17 cellular contexts compared by ENCODE assay signal in genomic region chr21:28436286-28436932, GRCh38.
DNase-seq lines count a peak whose midpoint lies in the region; TF ChIP-seq lines count a peak whose summit lies in the region.
"Had no signal": no experiment of that assay in that cellular context is flagged by ENCODE, and none has a peak within 500 bp of the region (broad histone marks: within the 10 kb centered on the region; RNA-seq: fewer than 3 reads in every experiment).

No MANE protein-coding gene starts in this region.

- no peak overlapping the region for H3K9ac ChIP-seq in NT2/D1 (ENCODE audit: insufficient read length, low read depth)

- no peaks in the 10 kb centered on the region for H3K27me3 ChIP-seq in NT2/D1 (ENCODE audit: insufficient read depth, insufficient read length)

- no peak overlapping the region for H3K4me3 Mint-ChIP-seq in mesothelial cell of epicardium
- H3K4me3 Mint-ChIP-seq: memory B cell had no signal

- H3K27me3 Mint-ChIP-seq in mesothelial cell of epicardium (ENCODE audit: low read depth), result no peaks in the 10 kb centered on the region

- H3K4me1 Mint-ChIP-seq in mesothelial cell of epicardium, result peaks cover 39% of the 10 kb centered on the region
- H3K4me1 Mint-ChIP-seq: memory B cell had no signal

- H3K36me3 Mint-ChIP-seq in mesothelial cell of epicardium, result no peaks in the 10 kb centered on the region
- H3K36me3 Mint-ChIP-seq: memory B cell had no signal

- no peaks in the 10 kb centered on the region for H3K9me3 ChIP-seq in NT2/D1 (ENCODE audit: insufficient read depth, low read length)

- no peaks in the 10 kb centered on the region for H3K4me1 ChIP-seq in NT2/D1 (ENCODE audit: insufficient read depth, insufficient read length)

- peak overlapping the region; percentile 80 for H3K27ac Mint-ChIP-seq in mesothelial cell of epicardium
- H3K27ac Mint-ChIP-seq: memory B cell had no signal

- H3K9me3 Mint-ChIP-seq in mesothelial cell of epicardium, result no peaks in the 10 kb centered on the region
- H3K9me3 Mint-ChIP-seq: memory B cell had no signal

- TF ChIP-seq CTCF in epithelial cell of esophagus (IDR thresholded peaks at IDR 0.05; ENCODE audit: insufficient read depth, low read depth, low read length, missing control alignments) (no peak), mesothelial cell of epicardium (IDR thresholded peaks at IDR 0.05; ENCODE audit: unreplicated experiment) (no peak)

- H3K36me3 ChIP-seq in NT2/D1 (ENCODE audit: insufficient read depth, insufficient read length, low read length), result no peaks in the 10 kb centered on the region

- H3K4me3 ChIP-seq in NT2/D1 (ENCODE audit: insufficient read length, low read depth), result no peak overlapping the region
- no peak overlapping the region for H3K4me3 ChIP-seq in epithelial cell of esophagus (ENCODE audit: low read length)
- H3K4me3 ChIP-seq: SK-N-MC had no signal

- peak; percentile 68 for DNase-seq in DMS53 (lab: John Stamatoyannopoulos, UW)
- peak; percentile 15 for DNase-seq in NT2/D1 (ENCODE audit: low read depth, low spot score)
- DNase-seq in epithelial cell of esophagus (ENCODE audit: low read depth), result peak; percentile 84
- no peak for DNase-seq in mesothelial cell of epicardium (ENCODE audit: low spot score in 2 of 2, unreplicated experiment in 2 of 2)
- no peak for DNase-seq in NOMO-1 treated with DMSO at 0.1 percent for 48 hours (lab: John Stamatoyannopoulos, UW; ENCODE audit: unreplicated experiment)
- no peak for DNase-seq in T-helper 2 cell
- DNase-seq in middle frontal gyrus (ENCODE audit: extremely low spot score, low spot score), result no peak
- no peak for DNase-seq in UCSD-AML1 (lab: John Stamatoyannopoulos, UW; ENCODE audit: unreplicated experiment)
- DNase-seq: activated CD4-positive, CD25-positive, alpha-beta regulatory T cell treated with anti-CD3 and anti-CD28 coated beads, Interleukin-2, amount 50 U/mL, for 72 hours; activated T-cell treated with anti-CD3 and anti-CD28 coated beads for 4 hours; hippocampal formation; KG1; NCI-H2029; occipital lobe; stimulated activated CD4-positive, alpha-beta T cell treated with anti-CD3 and anti-CD28 coated beads, Interleukin-15, amount 100 ng/mL, for 24 hours had no signal

Comparison
In these comparisons a context has a peak if more than half of its experiments do, and no peak if none do; other contexts are left out.
1. DNase-seq: peak in DMS53 (single experiment), NT2/D1 (single experiment) and epithelial cell of esophagus (single experiment); none in mesothelial cell of epicardium (0 of 2), NOMO-1 treated with DMSO at 0.1 percent for 48 hours (single experiment), T-helper 2 cell (0 of 5), middle frontal gyrus (single experiment) and UCSD-AML1 (single experiment).